1 cellular context compared by ENCODE assay signal in genomic region chr6:36848658-36849441, GRCh38.
TF ChIP-seq lines count a peak whose summit lies in the region.

No MANE protein-coding gene starts in this region.

TF ChIP-seq in H1, 55 proteins besides CTCF, POLR2A, EP300 and RAD21:
- TF ChIP-seq ATF2 (IDR thresholded peaks at IDR 0.05; ENCODE audit: low read length): 0 out of 2 replicates have a peak, but pooled peaks have one; percentile 46
- no peak for TF ChIP-seq TCF12 (IDR thresholded peaks at IDR 0.05; ENCODE audit: low read depth, low read length)
- 0 out of 2 replicates have a peak, but pooled peaks have one; percentile 21 for TF ChIP-seq SP1 (IDR thresholded peaks at IDR 0.05; ENCODE audit: low read depth, low read length)
- TF ChIP-seq, protein P1, sequence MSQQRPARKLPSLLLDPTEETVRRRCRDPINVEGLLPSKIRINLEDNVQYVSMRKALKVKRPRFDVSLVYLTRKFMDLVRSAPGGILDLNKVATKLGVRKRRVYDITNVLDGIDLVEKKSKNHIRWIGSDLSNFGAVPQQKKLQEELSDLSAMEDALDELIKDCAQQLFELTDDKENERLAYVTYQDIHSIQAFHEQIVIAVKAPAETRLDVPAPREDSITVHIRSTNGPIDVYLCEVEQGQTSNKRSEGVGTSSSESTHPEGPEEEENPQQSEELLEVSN (IDR thresholded peaks at IDR 0.05): peak; percentile 67; the same call in 1 of the 2 replicates
- no peak for TF ChIP-seq CREB1 (IDR thresholded peaks at IDR 0.05)
- 0 out of 4 replicates have a peak, but pooled peaks of 1 of the 2 experiments have one; percentile 47 for TF ChIP-seq HDAC2 (IDR thresholded peaks at IDR 0.05; ENCODE audit: borderline replicate concordance in 1 of 2, low read depth in 2 of 2, low read length in 2 of 2)
- TF ChIP-seq, protein P2, sequence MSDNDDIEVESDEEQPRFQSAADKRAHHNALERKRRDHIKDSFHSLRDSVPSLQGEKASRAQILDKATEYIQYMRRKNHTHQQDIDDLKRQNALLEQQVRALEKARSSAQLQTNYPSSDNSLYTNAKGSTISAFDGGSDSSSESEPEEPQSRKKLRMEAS (IDR thresholded peaks at IDR 0.05): peak; percentile 88
- TF ChIP-seq FOSL1 (IDR thresholded peaks at IDR 0.05; ENCODE audit: insufficient read depth, low read depth, low read length): no peak
- TF ChIP-seq SP4 (IDR thresholded peaks at IDR 0.05; ENCODE audit: low read length): peak; percentile 59; the same call in 1 of the 2 replicates
- TF ChIP-seq SRF (IDR thresholded peaks at IDR 0.05; ENCODE audit: low read depth, low read length): no peak
- TF ChIP-seq SAP30 (IDR thresholded peaks at IDR 0.05; ENCODE audit: insufficient read depth, insufficient replicate concordance, low read length): peak; percentile 76
- no peak for TF ChIP-seq RBBP5 (IDR thresholded peaks at IDR 0.05; ENCODE audit: borderline replicate concordance, low read depth, low read length)
- TF ChIP-seq CTBP2 (IDR thresholded peaks at IDR 0.05; ENCODE audit: borderline replicate concordance, insufficient read depth, insufficient read length, low read length): peak; percentile 80
- peak; percentile 73; the same call in 1 of the 2 replicates for TF ChIP-seq EGR1 (IDR thresholded peaks at IDR 0.05; ENCODE audit: borderline replicate concordance, low read depth, low read length)
- TF ChIP-seq SIN3A (conservative IDR thresholded peaks at IDR 0.05 in 1 of 2, IDR thresholded peaks at IDR 0.05 in 1 of 2; ENCODE audit: low read depth in 1 of 2, low read length in 2 of 2): peak; percentile 80 to 92; a peak in 3 of 4 replicates
